In genomic region chr5:140259509-140259908, GRCh38 we compare ENCODE assay signal across 17 cellular contexts. TPM values are rescaled to one million over a fixed set of nuclear protein-coding genes. Genes with fewer than 3 reads are reported as not detected.
A peak's percentile ranks its signal among the peaks of the same experiment; 100 is the strongest.
DNase-seq lines count a peak whose midpoint lies in the region; ATAC-seq, FAIRE-seq and TF ChIP-seq lines count a peak whose summit lies in the region.
"Had no signal": no experiment of that assay in that cellular context is flagged by ENCODE, and none has a peak within 500 bp of the region (broad histone marks: within the 10 kb centered on the region; RNA-seq: fewer than 3 reads in every experiment).

No MANE protein-coding gene starts in this region.

- H3K36me3 Mint-ChIP-seq in activated T-cell treated with anti-CD3 and anti-CD28 coated beads, Interleukin-2, amount 50 U/mL, for 24 hours (ENCODE audit: low read depth) = peaks cover 43% of the 10 kb centered on the region
- H3K36me3 Mint-ChIP-seq in activated CD4-positive, alpha-beta memory T cell treated with anti-CD3 and anti-CD28 coated beads, Interleukin-2, amount 10 ng/mL, durations not matched to agents 7 days and 5 days (ENCODE audit: low read depth) = peaks cover 46% of the 10 kb centered on the region
- H3K36me3 Mint-ChIP-seq in glutamatergic neuron (ENCODE audit: unreplicated experiment) = peaks cover 5% of the 10 kb centered on the region

- H3K9me3 Mint-ChIP-seq in activated T-cell treated with anti-CD3 and anti-CD28 coated beads, Interleukin-2, amount 50 U/mL, for 24 hours = no peaks in the 10 kb centered on the region
- no peaks in the 10 kb centered on the region for H3K9me3 Mint-ChIP-seq in activated CD4-positive, alpha-beta memory T cell treated with anti-CD3 and anti-CD28 coated beads, Interleukin-2, amount 10 ng/mL, durations not matched to agents 7 days and 5 days
- peaks cover 2% of the 10 kb centered on the region for H3K9me3 Mint-ChIP-seq in glutamatergic neuron (ENCODE audit: unreplicated experiment)
- H3K9me3 Mint-ChIP-seq: memory B cell; stimulated activated memory B cell treated with anti-CD40 and anti-IgM and Interleukin-4, amounts not matched to agents 10 μg/mL and 1 μg/mL and 100 μg/mL, for 72 hours had no signal

- H3K36me3 ChIP-seq in small intestine (ENCODE audit: control insufficient read depth in 2 of 2, insufficient read depth in 2 of 2, low read length in 2 of 2) = no peaks in the 10 kb centered on the region

- WGBS in small intestine, 3 donors = 40 to 75% (median 45%) methylated on average over 2 of the region's 2 CpGs

- TF ChIP-seq CTCF in glutamatergic neuron (IDR thresholded peaks at IDR 0.05; ENCODE audit: partially characterized antibody, unreplicated experiment) = no peak

- no peak for ATAC-seq in HG02938 (IDR thresholded peaks at IDR 0.05; ENCODE audit: unreplicated experiment)
- ATAC-seq: A549; stimulated activated memory B cell treated with anti-CD40 and anti-IgM and Interleukin-4, amounts not matched to agents 10 μg/mL and 1 μg/mL and 100 μg/mL, for 72 hours had no signal

- no peaks in the 10 kb centered on the region for H3K27me3 ChIP-seq in small intestine (ENCODE audit: control insufficient read depth in 2 of 2, insufficient read depth in 2 of 2, low read length in 2 of 2)
- H3K27me3 ChIP-seq: dorsolateral prefrontal cortex had no signal

- FAIRE-seq in small intestine (lab: Jason Lieb, UNC) = no peak
- FAIRE-seq: A549, G401.6, urothelium cell line had no signal

- peaks cover 43% of the 10 kb centered on the region for H3K4me1 Mint-ChIP-seq in activated T-cell treated with anti-CD3 and anti-CD28 coated beads, Interleukin-2, amount 50 U/mL, for 24 hours (ENCODE audit: low read depth)
- H3K4me1 Mint-ChIP-seq in activated CD4-positive, alpha-beta memory T cell treated with anti-CD3 and anti-CD28 coated beads, Interleukin-2, amount 10 ng/mL, durations not matched to agents 7 days and 5 days = peaks cover 63% of the 10 kb centered on the region
- H3K4me1 Mint-ChIP-seq in glutamatergic neuron (ENCODE audit: low read depth, unreplicated experiment) = peaks cover 28% of the 10 kb centered on the region
- H3K4me1 Mint-ChIP-seq: stimulated activated memory B cell treated with anti-CD40 and anti-IgM and Interleukin-4, amounts not matched to agents 10 μg/mL and 1 μg/mL and 100 μg/mL, for 72 hours had no signal

- POLR2A ChIA-PET in activated CD4-positive, alpha-beta memory T cell treated with anti-CD3 and anti-CD28 coated beads, Interleukin-2, amount 10 ng/mL, durations not matched to agents 7 days and 5 days (lab: Charles Lee) = interaction anchor here (0.8 to 4.4 kb wide), 6 partner anchors 9 to 86 kb away, joined by 3 to 36 read pairs (median 4); partner anchors contain the start of genes HBEGF and PFDN1

- H3K4me1 ChIP-seq in small intestine (ENCODE audit: control insufficient read depth in 2 of 2, insufficient read depth in 1 of 2, low read depth in 1 of 2, low read length in 1 of 2) = peaks cover 6% of the 10 kb centered on the region in 2 donors

- peak overlapping the region; percentile 62 for H3K27ac Mint-ChIP-seq in activated T-cell treated with anti-CD3 and anti-CD28 coated beads, Interleukin-2, amount 50 U/mL, for 24 hours
- H3K27ac Mint-ChIP-seq in activated CD4-positive, alpha-beta memory T cell treated with anti-CD3 and anti-CD28 coated beads, Interleukin-2, amount 10 ng/mL, durations not matched to agents 7 days and 5 days = peak overlapping the region; percentile 92
- H3K27ac Mint-ChIP-seq in glutamatergic neuron (ENCODE audit: unreplicated experiment) = peak overlapping the region; percentile 14
- H3K27ac Mint-ChIP-seq: memory B cell; stimulated activated memory B cell treated with anti-CD40 and anti-IgM and Interleukin-4, amounts not matched to agents 10 μg/mL and 1 μg/mL and 100 μg/mL, for 72 hours had no signal

- H3K4me3 ChIP-seq in small intestine (ENCODE audit: low read depth in 1 of 2, low read length in 2 of 2) = no peak overlapping the region
- H3K4me3 ChIP-seq: A549, dorsolateral prefrontal cortex had no signal

- H3K27me3 Mint-ChIP-seq in activated T-cell treated with anti-CD3 and anti-CD28 coated beads, Interleukin-2, amount 50 U/mL, for 24 hours = no peaks in the 10 kb centered on the region
- no peaks in the 10 kb centered on the region for H3K27me3 Mint-ChIP-seq in activated CD4-positive, alpha-beta memory T cell treated with anti-CD3 and anti-CD28 coated beads, Interleukin-2, amount 10 ng/mL, durations not matched to agents 7 days and 5 days
- H3K27me3 Mint-ChIP-seq in glutamatergic neuron (ENCODE audit: unreplicated experiment) = peaks cover 2% of the 10 kb centered on the region
- H3K27me3 Mint-ChIP-seq: memory B cell; stimulated activated memory B cell treated with anti-CD40 and anti-IgM and Interleukin-4, amounts not matched to agents 10 μg/mL and 1 μg/mL and 100 μg/mL, for 72 hours had no signal

- CTCF ChIA-PET in activated CD4-positive, alpha-beta memory T cell treated with anti-CD3 and anti-CD28 coated beads, Interleukin-2, amount 10 ng/mL, durations not matched to agents 7 days and 5 days (lab: Charles Lee) = interaction anchor here (1.0 to 28.6 kb wide), 3 partner anchors 15 to 113 kb away, joined by 3 to 951 read pairs (median 35); partner anchors contain the start of gene HBEGF

- no peak overlapping the region for H3K4me3 Mint-ChIP-seq in activated T-cell treated with anti-CD3 and anti-CD28 coated beads, Interleukin-2, amount 50 U/mL, for 24 hours
- peak overlapping the region; percentile 26 for H3K4me3 Mint-ChIP-seq in activated CD4-positive, alpha-beta memory T cell treated with anti-CD3 and anti-CD28 coated beads, Interleukin-2, amount 10 ng/mL, durations not matched to agents 7 days and 5 days
- H3K4me3 Mint-ChIP-seq in glutamatergic neuron (ENCODE audit: unreplicated experiment) = no peak overlapping the region
- H3K4me3 Mint-ChIP-seq: memory B cell; stimulated activated memory B cell treated with anti-CD40 and anti-IgM and Interleukin-4, amounts not matched to agents 10 μg/mL and 1 μg/mL and 100 μg/mL, for 72 hours had no signal

- DNase-seq in activated T-cell treated with anti-CD3 and anti-CD28 coated beads, Interleukin-2, amount 50 U/mL, for 24 hours = no peak
- no peak for DNase-seq in activated T-cell treated with anti-CD3 and anti-CD28 coated beads for 4 hours
- DNase-seq in activated CD4-positive, alpha-beta memory T cell treated with anti-CD3 and anti-CD28 coated beads, Interleukin-2, amount 10 ng/mL, durations not matched to agents 7 days and 5 days = peak; percentile 46
- DNase-seq in glutamatergic neuron = no peak
- peak; percentile 96 for DNase-seq in small intestine
- DNase-seq in DMS79 treated with DMSO at 0.1 percent for 48 hours (lab: John Stamatoyannopoulos, UW) = no peak
- DNase-seq in NCI-H1436 (lab: John Stamatoyannopoulos, UW) = no peak
- DNase-seq: dorsolateral prefrontal cortex, NCI-H1092 treated with DMSO at 0.1 percent for 48 hours, nucleus accumbens, WERI-Rb-1 had no signal

- no peaks in the 10 kb centered on the region for H3K9me3 ChIP-seq in small intestine (ENCODE audit: control insufficient read depth, low read depth)

- peak overlapping the region in 1 of 2 donors; percentile 73 for H3K27ac ChIP-seq in small intestine (ENCODE audit: low read depth in 1 of 2, low read length in 1 of 2)
- H3K27ac ChIP-seq: A549, WERI-Rb-1 had no signal

RNA-seq across cellular contexts. Expression of gene PFDN1, which starts 43.4 kb away (rescaled TPM):
- 10 to 100 TPM; 52.3 to 55.8 TPM for total RNA-seq in activated CD4-positive, alpha-beta memory T cell treated with anti-CD3 and anti-CD28 coated beads, Interleukin-2, amount 10 ng/mL, durations not matched to agents 7 days and 5 days
- total RNA-seq in glutamatergic neuron (ENCODE audit: unreplicated experiment) = 67.7 TPM
- 10 to 100 TPM; 66.0 to 73.1 (median 67.6) TPM for polyA plus RNA-seq in small intestine

Comparison
In these comparisons a context has a peak if more than half of its experiments do, and no peak if none do; other contexts are left out.
1. DNase-seq: peak in activated CD4-positive, alpha-beta memory T cell treated with anti-CD3 and anti-CD28 coated beads, Interleukin-2, amount 10 ng/mL, durations not matched to agents 7 days and 5 days (single experiment) and small intestine (single experiment); none in activated T-cell treated with anti-CD3 and anti-CD28 coated beads, Interleukin-2, amount 50 U/mL, for 24 hours (single experiment), activated T-cell treated with anti-CD3 and anti-CD28 coated beads for 4 hours (single experiment), glutamatergic neuron (single experiment), DMS79 treated with DMSO at 0.1 percent for 48 hours (single experiment) and NCI-H1436 (single experiment).
2. H3K27ac Mint-ChIP-seq: peak in every context shown above with its lines; median percentile 92 in activated CD4-positive, alpha-beta memory T cell treated with anti-CD3 and anti-CD28 coated beads, Interleukin-2, amount 10 ng/mL, durations not matched to agents 7 days and 5 days; 62 in activated T-cell treated with anti-CD3 and anti-CD28 coated beads, Interleukin-2, amount 50 U/mL, for 24 hours; 14 in glutamatergic neuron.